1 cellular context compared by ENCODE assay signal in the genomic region with DNA sequence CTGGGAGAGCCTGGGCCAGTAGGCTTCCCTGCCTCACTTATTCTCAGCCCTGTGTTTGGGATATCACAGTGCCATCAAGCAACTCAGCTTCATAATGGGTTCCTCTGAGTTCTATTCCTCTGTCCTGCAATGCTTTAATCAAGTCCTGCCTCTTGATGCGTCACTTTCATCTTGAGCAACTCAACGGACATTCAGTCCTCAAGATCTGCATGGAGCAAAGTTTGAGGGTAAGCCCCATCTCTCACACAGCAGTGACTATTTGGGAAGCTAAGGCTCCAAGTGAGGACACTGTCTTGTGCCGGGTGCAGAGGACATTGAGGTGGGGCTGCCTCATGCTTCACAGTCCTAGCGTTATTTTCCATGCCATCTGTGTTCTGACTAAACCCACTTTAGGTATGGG.
TF ChIP-seq lines count a peak whose summit lies in the region.

No MANE protein-coding gene starts in this region.

TF ChIP-seq in A549, 52 proteins besides CTCF, POLR2A, EP300 and RAD21 (continued from another document):
- TF ChIP-seq HEYL (CRISPR knock-in tag; IDR thresholded peaks at IDR 0.05), result no peak
- TF ChIP-seq, protein P1, sequence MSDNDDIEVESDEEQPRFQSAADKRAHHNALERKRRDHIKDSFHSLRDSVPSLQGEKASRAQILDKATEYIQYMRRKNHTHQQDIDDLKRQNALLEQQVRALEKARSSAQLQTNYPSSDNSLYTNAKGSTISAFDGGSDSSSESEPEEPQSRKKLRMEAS (IDR thresholded peaks at IDR 0.05), result no peak
- TF ChIP-seq EHF (CRISPR knock-in tag; IDR thresholded peaks at IDR 0.05), result no peak
- TF ChIP-seq SREBF2 (IDR thresholded peaks at IDR 0.05), result no peak
- TF ChIP-seq TFCP2L1 (CRISPR knock-in tag; IDR thresholded peaks at IDR 0.05), result no peak
